ENCODE assay signal across 8 cellular contexts in genomic region chr17:35947156-35947585, GRCh38. TPM values are rescaled to one million over a fixed set of nuclear protein-coding genes. Genes with fewer than 3 reads are reported as not detected.
DNase-seq lines count a peak whose midpoint lies in the region; ATAC-seq and TF ChIP-seq lines count a peak whose summit lies in the region.

No MANE protein-coding gene starts in this region.

- H3K4me3 ChIP-seq in GM06990 (replicated peaks; ENCODE audit: low read depth, low read length) (no peak overlapping the region), NB4 (ENCODE audit: low read depth, low read length) (peak overlapping the region; percentile 25), body of pancreas (no peak overlapping the region)

- no peak overlapping the region for H3K27ac ChIP-seq in body of pancreas

- TF ChIP-seq POLR2A in NB4 (IDR thresholded peaks at IDR 0.05; ENCODE audit: extremely low read depth, insufficient read length) (no peak), body of pancreas (IDR thresholded peaks at IDR 0.05) (no peak)

- peak; percentile 93 for TF ChIP-seq CTCF in GM06990 (IDR thresholded peaks at IDR 0.05; ENCODE audit: insufficient read depth, low read length, poor library complexity, severe bottlenecking)
- peak; percentile 96 for TF ChIP-seq CTCF in NB4 (IDR thresholded peaks at IDR 0.05; ENCODE audit: low read depth, low read length)
- peak; percentile 44 to 84 (median 74) for TF ChIP-seq CTCF in body of pancreas (IDR thresholded peaks at IDR 0.05)

- 9 to 10% methylated on average over 12 of the region's 12 CpGs for WGBS in body of pancreas, 2 donors

- H3K36me3 ChIP-seq in GM06990 (ENCODE audit: control insufficient read depth, insufficient read depth, low read length), result no peaks in the 10 kb centered on the region
- no peaks in the 10 kb centered on the region for H3K36me3 ChIP-seq in body of pancreas (replicated peaks in 1 of 2; ENCODE audit: insufficient read depth in 1 of 2, low read depth in 2 of 2)

- DNase-seq in GM06990 (ENCODE audit: extremely low read depth, insufficient read length) (no peak), NB4 (ENCODE audit: low read depth) (peak; percentile 81), T follicular helper cell (ENCODE audit: low read depth) (peak; percentile 6), body of pancreas (peak; percentile 47 to 55 (median 52)), kidney tubule cell (ENCODE audit: low spot score) (peak; percentile 54), hippocampal formation (lab: John Stamatoyannopoulos, UW) (no peak)
- DNase-seq in stimulated activated CD4-positive, alpha-beta T cell treated with anti-CD3 and anti-CD28 coated beads, TNF-alpha, amount 100 ng/mL, for 4 hours (ENCODE audit: low read depth in 3 of 3), result peak in 2 of 3 experiments; percentile 13 to 22

- H3K9me3 ChIP-seq in body of pancreas, result no peaks in the 10 kb centered on the region

- intact Hi-C loops in body of pancreas (cut with DNase I), result no loop called here

- ATAC-seq in body of pancreas (peak; percentile 42), HG03571 (IDR thresholded peaks at IDR 0.05; ENCODE audit: unreplicated experiment) (no peak)

- H3K27me3 ChIP-seq in GM06990 (replicated peaks; ENCODE audit: control insufficient read depth, insufficient read depth, low read length) (no peaks in the 10 kb centered on the region), body of pancreas (no peaks in the 10 kb centered on the region)

- H3K4me1 ChIP-seq in body of pancreas, result peaks cover 6% of the 10 kb centered on the region

RNA-seq across cellular contexts. Expression of gene LYZL6, which starts 3.7 kb away (rescaled TPM):
- total RNA-seq in body of pancreas, result not detected

RNA-seq across cellular contexts. Expression of gene RDM1, which starts 16.6 kb away (rescaled TPM):
- not detected for total RNA-seq in body of pancreas

RNA-seq across cellular contexts. Expression of gene CCL16, which starts 34.1 kb away (rescaled TPM):
- total RNA-seq in body of pancreas, result under 1 TPM in 1 of 2 donors, not detected in 1; 0.78 TPM

RNA-seq across cellular contexts. Expression of gene CCL14, which starts 39.4 kb away (rescaled TPM):
- 1 to 10 TPM; 6.0 to 9.9 TPM for total RNA-seq in body of pancreas

RNA-seq across cellular contexts. Expression of gene CCL15, which starts 54.2 kb away (rescaled TPM):
- total RNA-seq in body of pancreas, result 1 to 10 TPM in 1 of 2 donors, not detected in 1; 1.0 TPM

Comparison
In these comparisons a context has a peak if more than half of its experiments do, and no peak if none do; other contexts are left out.
1. DNase-seq: peak in NB4 (single experiment), T follicular helper cell (single experiment), body of pancreas (4 of 4), kidney tubule cell (single experiment) and stimulated activated CD4-positive, alpha-beta T cell treated with anti-CD3 and anti-CD28 coated beads, TNF-alpha, amount 100 ng/mL, for 4 hours (2 of 3); none in GM06990 (single experiment) and hippocampal formation (0 of 2).
2. Peak in every context shown above with its lines, with median percentiles within 50 percentile points of each other: CTCF ChIP-seq.